Comparison of ENCODE assay signal across 15 cellular contexts in genomic region chr1:44049839-44050238, GRCh38. TPM values are rescaled to one million over a fixed set of nuclear protein-coding genes. Genes with fewer than 3 reads are reported as not detected.
DNase-seq lines count a peak whose midpoint lies in the region; ATAC-seq, FAIRE-seq and TF ChIP-seq lines count a peak whose summit lies in the region.
"Had no signal": no experiment of that assay in that cellular context is flagged by ENCODE, and none has a peak within 500 bp of the region (broad histone marks: within the 10 kb centered on the region; RNA-seq: fewer than 3 reads in every experiment).

No MANE protein-coding gene starts in this region.

- no peaks in the 10 kb centered on the region for H3K36me3 ChIP-seq in bronchial epithelial cell (ENCODE audit: control insufficient read depth, insufficient read depth, low read length)

- POLR2A ChIA-PET in GM10248 (lab: Yijun Ruan, JAX), result no interaction called here

- CTCF ChIA-PET in GM10248 (lab: Yijun Ruan, JAX), result interaction anchor here (1.5 to 12.3 kb wide), 8 partner anchors 16 to 823 kb away, joined by 3 to 183 read pairs (median 6); partner anchors contain the start of gene SLC6A9

- no peak for ATAC-seq in HG03460 (IDR thresholded peaks at IDR 0.05; ENCODE audit: unreplicated experiment)
- ATAC-seq: psoas muscle; stimulated activated naive CD8-positive, alpha-beta T cell treated with anti-CD3 and anti-CD28 coated beads, Interleukin-15, Interleukin-2, amounts not matched to agents 100 U/mL and 50 U/mL, for 24 hours; T-cell had no signal

- DNase-seq in AG08396 (ENCODE audit: low spot score), result peak; percentile 63
- DNase-seq in NCI-H226, result peak; percentile 95
- peak; percentile 91 for DNase-seq in bronchial epithelial cell (ENCODE audit: low read depth)
- peak; percentile 32 for DNase-seq in kidney glomerular epithelial cell (lab: John Stamatoyannopoulos, UW)
- DNase-seq in GM10248 (ENCODE audit: extremely low spot score), result no peak
- no peak for DNase-seq in NCI-H2227 treated with DMSO at 0.1 percent for 48 hours (lab: John Stamatoyannopoulos, UW)
- DNase-seq in T-helper 2 cell, result no peak
- DNase-seq: activated CD4-positive, alpha-beta T cell treated with anti-CD3 and anti-CD28 coated beads, Interleukin-2, amount 10 ng/mL, durations not matched to agents 24 days and 14 days; NCI-H2029; psoas muscle; stimulated activated CD4-positive, alpha-beta T cell treated with anti-CD3 and anti-CD28 coated beads, Interleukin-4, amount 100 ng/mL, for 1 hour; stimulated activated naive CD8-positive, alpha-beta T cell treated with anti-CD3 and anti-CD28 coated beads, Interleukin-15, Interleukin-2, amounts not matched to agents 100 U/mL and 50 U/mL, for 24 hours; T-cell had no signal

- no peak overlapping the region for H3K4me3 ChIP-seq in bronchial epithelial cell (ENCODE audit: low read depth, low read length)
- H3K4me3 ChIP-seq: psoas muscle had no signal

- FAIRE-seq in bronchial epithelial cell (lab: Jason Lieb, UNC), result no peak

- TF ChIP-seq CTCF in bronchial epithelial cell (IDR thresholded peaks at IDR 0.05; ENCODE audit: insufficient read depth, low read length, severe bottlenecking) (no peak), GM10248 (IDR thresholded peaks at IDR 0.05; ENCODE audit: control extremely low read depth, extremely low read depth, low read depth, missing control alignments) (no peak)

- H3K27me3 ChIP-seq in bronchial epithelial cell (ENCODE audit: control insufficient read depth, insufficient read depth, low read length), result no peaks in the 10 kb centered on the region

RNA-seq across cellular contexts. Expression of gene SLC6A9, which starts 18.6 kb away (rescaled TPM):
- 13.4 and 21.9 TPM in 2 replicates for total RNA-seq in bronchial epithelial cell
- total RNA-seq: mononuclear cell had no signal

RNA-seq across cellular contexts. Expression of gene CCDC24, which starts 58.4 kb away (rescaled TPM):
- total RNA-seq in bronchial epithelial cell, result 2.6 and 3.7 TPM in 2 replicates

Comparison
In these comparisons a context has a peak if more than half of its experiments do, and no peak if none do; other contexts are left out.
1. DNase-seq: peak in AG08396 (single experiment), NCI-H226 (single experiment), bronchial epithelial cell (single experiment) and kidney glomerular epithelial cell (single experiment); none in GM10248 (single experiment), NCI-H2227 treated with DMSO at 0.1 percent for 48 hours (single experiment) and T-helper 2 cell (0 of 5).